ENCODE assay signal across 8 cellular contexts in genomic region chr22:21816787-21817496, GRCh38. TPM values are rescaled to one million over a fixed set of nuclear protein-coding genes. Genes with fewer than 3 reads are reported as not detected.
DNase-seq lines count a peak whose midpoint lies in the region; ATAC-seq and TF ChIP-seq lines count a peak whose summit lies in the region.

No MANE protein-coding gene starts in this region.

- DNase-seq in Calu3 (peak; percentile 36), SKM-1 treated with dmso at 0.1 percent for 144 hours (lab: John Stamatoyannopoulos, UW; ENCODE audit: unreplicated experiment) (peak; percentile 97), middle frontal gyrus (ENCODE audit: extremely low spot score, low spot score) (peak; percentile 12), retina (no peak), progenitor cell of endocrine pancreas (ENCODE audit: low spot score, unreplicated experiment) (no peak), NCI-H345 treated with DMSO at 0.1 percent for 48 hours (lab: John Stamatoyannopoulos, UW; ENCODE audit: unreplicated experiment) (no peak)

- BruUV-seq in Calu3 (replicated peaks; lab: Mats Ljungman, UMichigan) = no TSS peak

- H3K27me3 Mint-ChIP-seq in Calu3 (ENCODE audit: unreplicated experiment) (no peaks in the 10 kb centered on the region), progenitor cell of endocrine pancreas (no peaks in the 10 kb centered on the region)
- no peaks in the 10 kb centered on the region for H3K27me3 Mint-ChIP-seq in dendritic cell treated with granulocyte-macrophage colony-stimulating factor and Interleukin-4, amounts not matched to agents 40 ng/mL and 50 ng/mL, for 4 days

- ATAC-seq in HG02973 (IDR thresholded peaks at IDR 0.05; ENCODE audit: unreplicated experiment) = peak; percentile 78

- H3K4me3 Mint-ChIP-seq in Calu3 (ENCODE audit: low read depth, unreplicated experiment) = peak overlapping the region; percentile 4
- H3K4me3 Mint-ChIP-seq in dendritic cell treated with granulocyte-macrophage colony-stimulating factor and Interleukin-4, amounts not matched to agents 40 ng/mL and 50 ng/mL, for 4 days = peak overlapping the region; percentile 86
- no peak overlapping the region for H3K4me3 Mint-ChIP-seq in progenitor cell of endocrine pancreas (ENCODE audit: low read depth)

- H3K4me1 Mint-ChIP-seq in Calu3 (ENCODE audit: low read depth, unreplicated experiment) (peaks cover 45% of the 10 kb centered on the region), progenitor cell of endocrine pancreas (ENCODE audit: low read depth) (peaks cover 24% of the 10 kb centered on the region)
- H3K4me1 Mint-ChIP-seq in dendritic cell treated with granulocyte-macrophage colony-stimulating factor and Interleukin-4, amounts not matched to agents 40 ng/mL and 50 ng/mL, for 4 days (ENCODE audit: low read depth) = peaks cover 69% of the 10 kb centered on the region

- H3K36me3 Mint-ChIP-seq in Calu3 (ENCODE audit: insufficient read depth, unreplicated experiment) (peaks cover 17% of the 10 kb centered on the region), progenitor cell of endocrine pancreas (ENCODE audit: insufficient read depth) (peaks cover 4% of the 10 kb centered on the region)
- H3K36me3 Mint-ChIP-seq in dendritic cell treated with granulocyte-macrophage colony-stimulating factor and Interleukin-4, amounts not matched to agents 40 ng/mL and 50 ng/mL, for 4 days (ENCODE audit: low read depth) = peaks cover 52% of the 10 kb centered on the region

- intact Hi-C loops in Calu3 (cut with micrococcal nuclease; ENCODE audit: unreplicated experiment) = loop anchor here (10.0 kb wide), 1 partner anchor 48 kb away; the partner anchor contains the start of gene MAPK1
- intact Hi-C loops in dendritic cell treated with granulocyte-macrophage colony-stimulating factor and Interleukin-4, amounts not matched to agents 40 ng/mL and 50 ng/mL, for 4 days (cut with micrococcal nuclease) = loop anchor here (2.0 to 5.0 kb wide), 2 partner anchors 45 to 120 kb away; no protein-coding TSS in a partner anchor

- H3K9me3 Mint-ChIP-seq in Calu3 (ENCODE audit: low read depth, unreplicated experiment) (no peaks in the 10 kb centered on the region), progenitor cell of endocrine pancreas (ENCODE audit: low read depth) (peaks cover 3% of the 10 kb centered on the region)
- H3K9me3 Mint-ChIP-seq in dendritic cell treated with granulocyte-macrophage colony-stimulating factor and Interleukin-4, amounts not matched to agents 40 ng/mL and 50 ng/mL, for 4 days = no peaks in the 10 kb centered on the region

- H3K27ac Mint-ChIP-seq in Calu3 (ENCODE audit: unreplicated experiment) (peak overlapping the region; percentile 82), progenitor cell of endocrine pancreas (no peak overlapping the region)
- H3K27ac Mint-ChIP-seq in dendritic cell treated with granulocyte-macrophage colony-stimulating factor and Interleukin-4, amounts not matched to agents 40 ng/mL and 50 ng/mL, for 4 days = peak overlapping the region; percentile 99

- TF ChIP-seq CTCF in Calu3 (IDR thresholded peaks at IDR 0.05; ENCODE audit: unreplicated experiment) (no peak), progenitor cell of endocrine pancreas (IDR thresholded peaks at IDR 0.05; ENCODE audit: unreplicated experiment) (no peak)

- CTCF ChIA-PET in Calu3 (lab: Charles Lee) = interaction anchor here (0.6 to 1.9 kb wide), 5 partner anchors 14 to 130 kb away, joined by 3 to 6 read pairs (median 4); partner anchors contain the start of gene MAPK1

RNA-seq across cellular contexts. Expression of gene MAPK1, which starts 50.5 kb away (rescaled TPM):
- total RNA-seq in Calu3 (2022) (144 and 157 TPM in 2 replicates), progenitor cell of endocrine pancreas (116 and 126 TPM in 2 replicates)

Comparison
In these comparisons a context has a peak if more than half of its experiments do, and no peak if none do; other contexts are left out.
1. DNase-seq: peak in Calu3 (single experiment), SKM-1 treated with dmso at 0.1 percent for 144 hours (single experiment) and middle frontal gyrus (single experiment); none in retina (single experiment), progenitor cell of endocrine pancreas (single experiment) and NCI-H345 treated with DMSO at 0.1 percent for 48 hours (single experiment).